In the genomic region with DNA sequence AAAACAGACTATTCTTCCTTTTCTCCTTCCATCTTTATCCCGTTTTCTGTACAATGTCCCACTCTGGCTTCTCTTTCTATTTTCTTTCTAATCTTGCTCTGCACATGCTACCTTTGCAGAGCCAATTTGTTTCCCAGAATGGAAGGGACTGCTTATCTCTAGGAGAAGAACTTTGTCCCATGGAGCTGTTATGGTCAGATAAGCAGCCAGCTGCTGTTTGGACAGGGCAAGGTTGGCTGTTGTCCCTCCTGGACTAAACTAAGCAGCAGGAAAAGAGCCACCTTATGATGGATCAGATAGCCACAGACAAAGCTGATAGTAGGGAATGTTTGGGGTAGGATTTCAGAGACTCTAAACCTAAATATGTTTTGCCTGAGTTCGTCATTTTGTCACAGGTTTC, we compare ENCODE assay signal across 20 cellular contexts.
DNase-seq lines count a peak whose midpoint lies in the region; ATAC-seq, FAIRE-seq and TF ChIP-seq lines count a peak whose summit lies in the region.
"Had no signal": no experiment of that assay in that cellular context is flagged by ENCODE, and none has a peak within 500 bp of the region (broad histone marks: within the 10 kb centered on the region; RNA-seq: fewer than 3 reads in every experiment).

No MANE protein-coding gene starts in this region.

- H3K4me3 ChIP-seq in body of pancreas: no peak overlapping the region
- no peak overlapping the region for H3K4me3 ChIP-seq in small intestine (ENCODE audit: low read depth in 1 of 2, low read length in 2 of 2)
- H3K4me3 ChIP-seq in vagina: no peak overlapping the region
- H3K4me3 ChIP-seq in ascending aorta: no peak overlapping the region
- H3K4me3 ChIP-seq: GM12878 had no signal

- ATAC-seq in body of pancreas: peak; percentile 63
- peak; percentile 100 for ATAC-seq in left lobe of liver
- ATAC-seq: GM12878, Right ventricle myocardium inferior had no signal

- intact Hi-C loops in body of pancreas (cut with DNase I): no loop called here
- intact Hi-C loops in vagina (cut with DNase I): loop anchor here (5.0 kb wide), 1 partner anchor 989 kb away; no protein-coding TSS in a partner anchor
- intact Hi-C loops in ascending aorta (cut with DNase I): no loop called here

- FAIRE-seq in small intestine (lab: Jason Lieb, UNC): no peak
- FAIRE-seq: GM12878, H1, RCC 7860 had no signal

- H3K27ac ChIP-seq in body of pancreas (no peak overlapping the region), small intestine (ENCODE audit: low read depth in 1 of 2, low read length in 1 of 2) (no peak overlapping the region), vagina (no peak overlapping the region), ascending aorta (no peak overlapping the region)
- H3K27ac ChIP-seq: 22Rv1, C4-2B had no signal

- no peak for TF ChIP-seq POLR2A in body of pancreas (IDR thresholded peaks at IDR 0.05)
- TF ChIP-seq POLR2A in vagina (IDR thresholded peaks at IDR 0.05): no peak

- H3K36me3 ChIP-seq in body of pancreas (replicated peaks in 1 of 2; ENCODE audit: insufficient read depth in 1 of 2, low read depth in 2 of 2) (no peaks in the 10 kb centered on the region), small intestine (ENCODE audit: control insufficient read depth in 2 of 2, insufficient read depth in 2 of 2, low read length in 2 of 2) (no peaks in the 10 kb centered on the region), vagina (no peaks in the 10 kb centered on the region), ascending aorta (no peaks in the 10 kb centered on the region)

- H3K9me3 ChIP-seq in body of pancreas: no peaks in the 10 kb centered on the region
- H3K9me3 ChIP-seq in small intestine (ENCODE audit: control insufficient read depth, low read depth): no peaks in the 10 kb centered on the region
- no peaks in the 10 kb centered on the region for H3K9me3 ChIP-seq in vagina
- H3K9me3 ChIP-seq in ascending aorta: no peaks in the 10 kb centered on the region

- H3K27me3 ChIP-seq in body of pancreas: no peaks in the 10 kb centered on the region
- no peaks in the 10 kb centered on the region for H3K27me3 ChIP-seq in small intestine (ENCODE audit: control insufficient read depth in 2 of 2, insufficient read depth in 2 of 2, low read length in 2 of 2)
- H3K27me3 ChIP-seq in vagina: no peaks in the 10 kb centered on the region
- no peaks in the 10 kb centered on the region for H3K27me3 ChIP-seq in ascending aorta

- no peak for TF ChIP-seq CTCF in body of pancreas (IDR thresholded peaks at IDR 0.05)
- TF ChIP-seq CTCF in vagina (IDR thresholded peaks at IDR 0.05): no peak
- no peak for TF ChIP-seq CTCF in ascending aorta (IDR thresholded peaks at IDR 0.05)

- 19 to 32% methylated on average over 2 of the region's 2 CpGs for WGBS in body of pancreas, 2 donors
- WGBS in small intestine, 3 donors: 20 to 52% (median 29%) methylated on average over 2 of the region's 2 CpGs

- peaks cover 9% of the 10 kb centered on the region for H3K4me1 ChIP-seq in body of pancreas
- H3K4me1 ChIP-seq in small intestine (ENCODE audit: control insufficient read depth in 2 of 2, insufficient read depth in 1 of 2, low read depth in 1 of 2, low read length in 1 of 2): peaks cover 0 to 2% of the 10 kb centered on the region in 2 donors
- H3K4me1 ChIP-seq in vagina: no peaks in the 10 kb centered on the region
- H3K4me1 ChIP-seq in ascending aorta: no peaks in the 10 kb centered on the region

- DNase-seq in DMS53 (lab: John Stamatoyannopoulos, UW) (peak; percentile 29), DMS53 treated with DMSO at 0.1 percent for 48 hours (lab: John Stamatoyannopoulos, UW; ENCODE audit: unreplicated experiment) (no peak), body of pancreas (peak in 2 of 4 donors; percentile 12 to 49), left lobe of liver (ENCODE audit: low spot score) (peak; percentile 78), small intestine (peak; percentile 86), vagina (ENCODE audit: extremely low spot score in 2 of 2) (no peak), ascending aorta (ENCODE audit: low spot score in 2 of 2) (no peak)
- DNase-seq in stimulated activated CD4-positive, alpha-beta T cell treated with anti-CD3 and anti-CD28 coated beads, Interleukin-4, amount 100 ng/mL, for 24 hours: no peak
- DNase-seq: AML-193, COR-L47, GF-D8, KBM-7, NCI-H1105, NCI-H2081 had no signal

Comparison
In these comparisons a context has a peak if more than half of its experiments do, and no peak if none do; other contexts are left out.
1. DNase-seq: peak in DMS53 (single experiment), left lobe of liver (single experiment) and small intestine (single experiment); none in DMS53 treated with DMSO at 0.1 percent for 48 hours (single experiment), vagina (0 of 2), stimulated activated CD4-positive, alpha-beta T cell treated with anti-CD3 and anti-CD28 coated beads, Interleukin-4, amount 100 ng/mL, for 24 hours (single experiment) and ascending aorta (0 of 2).